16 cellular contexts compared by ENCODE assay signal in the genomic region with DNA sequence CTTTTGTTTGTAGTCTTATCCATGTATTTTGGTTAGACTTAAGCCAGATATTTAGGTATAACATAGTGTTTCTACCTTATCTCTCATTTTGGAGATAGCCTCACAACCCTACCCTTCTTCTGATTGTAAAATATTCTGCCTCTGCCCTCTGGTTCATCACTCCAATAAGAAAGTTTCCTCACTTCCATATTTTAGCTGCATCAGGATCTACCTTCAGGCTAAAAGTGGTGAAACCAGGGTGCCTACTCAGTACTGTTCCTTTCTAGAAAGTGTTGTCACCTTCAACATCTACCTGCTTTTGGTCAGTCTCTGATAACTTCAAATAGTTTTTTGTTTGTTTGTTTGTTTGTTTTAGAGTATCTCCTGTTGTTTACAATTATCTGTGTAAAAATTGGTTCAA.
DNase-seq lines count a peak whose midpoint lies in the region; ATAC-seq and TF ChIP-seq lines count a peak whose summit lies in the region.
"Had no signal": no experiment of that assay in that cellular context is flagged by ENCODE, and none has a peak within 500 bp of the region (broad histone marks: within the 10 kb centered on the region; RNA-seq: fewer than 3 reads in every experiment).

No MANE protein-coding gene starts in this region.

- no peaks in the 10 kb centered on the region for H3K36me3 Mint-ChIP-seq in activated CD4-positive, alpha-beta T cell treated with anti-CD3 and anti-CD28 coated beads for 36 hours (ENCODE audit: low read depth)
- H3K36me3 Mint-ChIP-seq: CD14-positive monocyte; CD4-positive, alpha-beta memory T cell had no signal

- POLR2A ChIA-PET in activated CD4-positive, alpha-beta T cell treated with anti-CD3 and anti-CD28 coated beads for 36 hours (lab: Charles Lee) = no interaction called here

- H3K4me1 ChIP-seq in cardiac muscle cell (ENCODE audit: low read depth) (peaks cover 34% of the 10 kb centered on the region), adipocyte (ENCODE audit: control insufficient read depth, insufficient read depth, low read length) (peaks cover 24% of the 10 kb centered on the region), right cardiac atrium (ENCODE audit: control insufficient read depth, insufficient read depth, low read length) (no peaks in the 10 kb centered on the region)
- H3K4me1 ChIP-seq: BLaER1, HAP-1 had no signal

- no peak overlapping the region for H3K27ac Mint-ChIP-seq in activated CD4-positive, alpha-beta T cell treated with anti-CD3 and anti-CD28 coated beads for 36 hours
- H3K27ac Mint-ChIP-seq: CD14-positive monocyte; CD4-positive, alpha-beta memory T cell had no signal

- H3K36me3 ChIP-seq in cardiac muscle cell = no peaks in the 10 kb centered on the region
- H3K36me3 ChIP-seq in adipocyte (ENCODE audit: control insufficient read depth, insufficient read depth, low read length, severe bottlenecking) = no peaks in the 10 kb centered on the region
- H3K36me3 ChIP-seq: BLaER1, HAP-1 had no signal

- H3K4me3 ChIP-seq in cardiac muscle cell = peak overlapping the region; percentile 60
- peak overlapping the region; percentile 6 for H3K4me3 ChIP-seq in adipocyte (ENCODE audit: low read length)
- H3K4me3 ChIP-seq in right cardiac atrium (ENCODE audit: low read length) = peak overlapping the region; percentile 32
- H3K4me3 ChIP-seq: BLaER1, GM23248, HAP-1 had no signal

- CTCF ChIA-PET in activated CD4-positive, alpha-beta T cell treated with anti-CD3 and anti-CD28 coated beads for 36 hours (lab: Charles Lee) = interaction anchor here (0.7 kb wide), 1 partner anchor 130 kb away, joined by 3 read pairs; no protein-coding TSS in a partner anchor

- peak overlapping the region; percentile 18 for H3K9ac ChIP-seq in adipocyte (ENCODE audit: low read length)
- H3K9ac ChIP-seq: BLaER1, GM23248 had no signal

- H3K9me3 ChIP-seq in cardiac muscle cell (ENCODE audit: low read depth) (no peaks in the 10 kb centered on the region), adipocyte (ENCODE audit: control insufficient read depth, low read length) (no peaks in the 10 kb centered on the region), right cardiac atrium (ENCODE audit: control insufficient read depth, low read length) (no peaks in the 10 kb centered on the region)
- H3K9me3 ChIP-seq: BLaER1, HAP-1 had no signal

- no peaks in the 10 kb centered on the region for H3K27me3 ChIP-seq in cardiac muscle cell
- H3K27me3 ChIP-seq in adipocyte (replicated peaks; ENCODE audit: control insufficient read depth, insufficient read depth, low read length) = no peaks in the 10 kb centered on the region
- H3K27me3 ChIP-seq in right cardiac atrium (ENCODE audit: control insufficient read depth, insufficient read depth) = no peaks in the 10 kb centered on the region
- H3K27me3 ChIP-seq: BLaER1 had no signal

- intact Hi-C loops in cardiac septum (cut with DNase I) (no loop called here), right cardiac atrium (cut with DNase I) (no loop called here)
- intact Hi-C loops in activated CD4-positive, alpha-beta T cell treated with anti-CD3 and anti-CD28 coated beads for 36 hours (cut with DNase I, micrococcal nuclease) = loop anchor here in 1 of 2 experiments (10.0 kb wide), 1 partner anchor 62 kb away; no protein-coding TSS in a partner anchor

- no peaks in the 10 kb centered on the region for H3K4me1 Mint-ChIP-seq in activated CD4-positive, alpha-beta T cell treated with anti-CD3 and anti-CD28 coated beads for 36 hours
- H3K4me1 Mint-ChIP-seq: CD14-positive monocyte; CD4-positive, alpha-beta memory T cell had no signal

- ATAC-seq in right cardiac atrium = no peak
- no peak for ATAC-seq in activated CD4-positive, alpha-beta T cell treated with anti-CD3 and anti-CD28 coated beads for 36 hours

- no peak overlapping the region for H3K4me3 Mint-ChIP-seq in activated CD4-positive, alpha-beta T cell treated with anti-CD3 and anti-CD28 coated beads for 36 hours
- H3K4me3 Mint-ChIP-seq: CD14-positive monocyte; CD4-positive, alpha-beta memory T cell had no signal

- DNase-seq in cardiac muscle cell (ENCODE audit: low read depth in 1 of 2, low spot score in 1 of 2) (peak in 1 of 2 donors; percentile 9), cardiac septum (ENCODE audit: low spot score) (no peak), adipocyte (ENCODE audit: low read depth) (no peak), right cardiac atrium (no peak), globus pallidus (ENCODE audit: low spot score) (no peak)
- no peak for DNase-seq in activated CD4-positive, alpha-beta T cell treated with anti-CD3 and anti-CD28 coated beads for 36 hours
- no peak for DNase-seq in activated CD4-positive, alpha-beta T cell treated with anti-CD3 and anti-CD28 coated beads, Interleukin-2, amount 50 U/mL, for 48 hours
- DNase-seq: 8988T; CD4-positive, alpha-beta memory T cell; DMS153; DMS79; GDM1; GM23248 had no signal

- no peak for TF ChIP-seq CTCF in cardiac muscle cell (IDR thresholded peaks at IDR 0.05; ENCODE audit: low read depth, low read length)

- H3K9me3 Mint-ChIP-seq in activated CD4-positive, alpha-beta T cell treated with anti-CD3 and anti-CD28 coated beads for 36 hours (ENCODE audit: low read depth) = no peaks in the 10 kb centered on the region

- H3K27ac ChIP-seq in cardiac muscle cell (peak overlapping the region; percentile 96), right cardiac atrium (ENCODE audit: low read length) (no peak overlapping the region)
- H3K27ac ChIP-seq: BLaER1, GM23248 had no signal

- no peaks in the 10 kb centered on the region for H3K27me3 Mint-ChIP-seq in activated CD4-positive, alpha-beta T cell treated with anti-CD3 and anti-CD28 coated beads for 36 hours
- H3K27me3 Mint-ChIP-seq: CD4-positive, alpha-beta memory T cell had no signal

Comparison
In these comparisons a context has a peak if more than half of its experiments do, and no peak if none do; other contexts are left out.
1. H3K4me3 ChIP-seq: peak in every context shown above with its lines; median percentile 60 in cardiac muscle cell; 32 in right cardiac atrium; 6 in adipocyte.